2 cellular contexts compared by ENCODE assay signal in the genomic region with DNA sequence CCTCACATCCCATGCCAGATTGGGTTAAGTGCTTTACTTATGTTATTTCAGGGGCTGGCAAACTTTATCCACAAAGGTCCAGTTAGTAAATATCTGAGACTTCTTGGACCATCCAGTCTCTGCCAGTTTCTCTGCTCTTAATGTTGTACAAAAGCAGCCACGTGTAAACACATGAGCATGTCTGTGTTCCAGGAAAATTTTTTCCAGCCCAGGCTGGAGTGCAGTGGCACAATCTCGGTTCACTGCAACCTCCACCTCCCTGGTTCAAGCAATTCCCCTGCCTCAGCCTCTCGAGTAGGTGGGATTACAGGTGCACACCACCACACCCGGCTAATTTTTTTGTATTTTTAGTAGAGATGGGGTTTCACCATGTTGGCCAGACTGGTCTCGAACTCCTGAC.
DNase-seq lines count a peak whose midpoint lies in the region; TF ChIP-seq lines count a peak whose summit lies in the region.
"Not testable (repeated sequence)": the region's sequence is repeated elsewhere in the genome, so short reads cannot be mapped to it uniquely, and the experiment has no call there.

No MANE protein-coding gene starts in this region.

- TF ChIP-seq CTCF in thyroid gland (IDR thresholded peaks at IDR 0.05) = not testable (repeated sequence)

- H3K36me3 ChIP-seq in thyroid gland = not testable (repeated sequence)

- peak; percentile 37 for DNase-seq in mesenteric fat pad (ENCODE audit: low spot score)
- DNase-seq in thyroid gland = peak; percentile 55 to 66

- TF ChIP-seq POLR2A in thyroid gland (IDR thresholded peaks at IDR 0.05) = not testable (repeated sequence)

- H3K27me3 ChIP-seq in thyroid gland = not testable (repeated sequence)

- intact Hi-C loops in thyroid gland (cut with DNase I) = not testable (repeated sequence)

- not testable (repeated sequence) for H3K9me3 ChIP-seq in thyroid gland

- not testable (repeated sequence) for H3K27ac ChIP-seq in thyroid gland

- peaks cover 27 to 28% of the 10 kb centered on the region in 2 donors for H3K4me1 ChIP-seq in thyroid gland

- WGBS in thyroid gland, 2 donors = 52 to 53% methylated on average over 5 of the region's 5 CpGs

- not testable (repeated sequence) for H3K4me3 ChIP-seq in thyroid gland (replicated peaks in 1 of 3)
